In the genomic region with DNA sequence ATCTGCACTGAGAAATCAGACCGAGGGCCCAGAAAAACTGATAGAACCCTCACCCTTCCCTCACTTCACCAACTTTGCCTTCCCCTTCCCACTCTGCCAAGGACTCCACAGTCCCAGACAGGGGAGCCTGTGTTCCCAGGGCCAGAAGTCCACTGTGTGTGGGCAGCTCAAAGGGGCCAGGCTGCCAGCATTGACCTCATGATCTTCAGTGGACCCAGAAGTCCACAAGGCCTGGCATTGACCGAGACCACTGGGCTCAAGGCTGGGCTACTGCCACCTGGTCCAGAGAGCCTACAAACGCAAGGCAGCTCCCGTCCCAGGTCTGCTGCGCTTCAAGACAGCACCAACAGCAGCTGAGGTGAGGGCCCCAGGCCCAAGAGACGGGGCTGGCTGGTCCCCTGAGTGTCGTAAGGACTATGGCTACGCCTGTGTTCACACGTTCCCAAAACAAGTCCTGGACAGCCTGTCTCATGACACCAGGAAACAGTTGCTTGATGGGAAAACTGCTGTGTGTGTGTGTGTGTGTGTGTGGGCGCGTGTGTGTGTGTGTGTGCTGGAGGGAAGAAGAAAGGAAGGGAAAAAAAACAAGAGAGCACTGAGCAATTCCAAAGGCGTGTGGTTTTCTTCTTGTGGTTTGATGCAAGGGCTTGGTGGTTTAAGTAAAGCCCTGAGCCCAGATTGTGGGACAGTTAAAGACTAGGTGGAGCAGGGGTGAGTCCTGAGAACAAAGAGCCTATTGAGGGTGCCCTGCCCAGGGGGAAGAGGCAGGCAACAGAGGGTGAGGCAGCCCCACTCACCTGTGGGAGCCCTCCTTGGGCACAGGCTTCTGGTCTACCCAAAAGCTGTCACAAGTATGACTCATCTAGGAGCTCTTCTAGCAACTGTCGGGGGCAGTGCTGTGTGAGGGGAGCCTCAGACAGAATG, we compare ENCODE assay signal across 9 cellular contexts. TPM values are rescaled to one million over a fixed set of nuclear protein-coding genes. Genes with fewer than 3 reads are reported as not detected.
DNase-seq lines count a peak whose midpoint lies in the region; ATAC-seq and TF ChIP-seq lines count a peak whose summit lies in the region.
"Had no signal": no experiment of that assay in that cellular context is flagged by ENCODE, and none has a peak within 500 bp of the region (broad histone marks: within the 10 kb centered on the region; RNA-seq: fewer than 3 reads in every experiment).

No MANE protein-coding gene starts in this region.

- no peaks in the 10 kb centered on the region for H3K36me3 Mint-ChIP-seq in HFFc6 (ENCODE audit: low read depth)
- no peaks in the 10 kb centered on the region for H3K36me3 Mint-ChIP-seq in activated CD4-positive, alpha-beta T cell treated with anti-CD3 and anti-CD28 coated beads, Interleukin-2, amount 10 ng/mL, durations not matched to agents 24 days and 14 days (ENCODE audit: low read depth)
- H3K36me3 Mint-ChIP-seq in effector memory CD8-positive, alpha-beta T cell (ENCODE audit: insufficient read depth): peaks cover 3% of the 10 kb centered on the region
- H3K36me3 Mint-ChIP-seq: memory B cell had no signal

- H3K4me1 Mint-ChIP-seq in HFFc6 (ENCODE audit: low read depth): peaks cover 19% of the 10 kb centered on the region
- H3K4me1 Mint-ChIP-seq in activated CD4-positive, alpha-beta T cell treated with anti-CD3 and anti-CD28 coated beads, Interleukin-2, amount 10 ng/mL, durations not matched to agents 24 days and 14 days: peaks cover 6% of the 10 kb centered on the region
- peaks cover 3 to 15% of the 10 kb centered on the region in 2 donors for H3K4me1 Mint-ChIP-seq in effector memory CD8-positive, alpha-beta T cell (ENCODE audit: low read depth in 2 of 2)
- H3K4me1 Mint-ChIP-seq: memory B cell had no signal

- TF ChIP-seq CTCF in HFFc6 (IDR thresholded peaks at IDR 0.05): no peak

- no peaks in the 10 kb centered on the region for H3K9me3 Mint-ChIP-seq in HFFc6
- no peaks in the 10 kb centered on the region for H3K9me3 Mint-ChIP-seq in activated CD4-positive, alpha-beta T cell treated with anti-CD3 and anti-CD28 coated beads, Interleukin-2, amount 10 ng/mL, durations not matched to agents 24 days and 14 days
- H3K9me3 Mint-ChIP-seq in effector memory CD8-positive, alpha-beta T cell: no peaks in the 10 kb centered on the region
- H3K9me3 Mint-ChIP-seq: memory B cell had no signal

- peak; percentile 77 for ATAC-seq in effector memory CD8-positive, alpha-beta T cell (replicated peaks)
- ATAC-seq in HG02678 (IDR thresholded peaks at IDR 0.05; ENCODE audit: unreplicated experiment): no peak

- DNase-seq in HFFc6 (peak; percentile 68), NCI-H510A treated with DMSO at 0.1 percent for 48 hours (lab: John Stamatoyannopoulos, UW) (no peak), posterior vena cava (ENCODE audit: low spot score) (no peak), NCI-H2171 (lab: John Stamatoyannopoulos, UW) (no peak)
- DNase-seq in activated CD4-positive, alpha-beta T cell treated with anti-CD3 and anti-CD28 coated beads, Interleukin-2, amount 10 ng/mL, durations not matched to agents 24 days and 14 days: peak; percentile 75
- peak in 2 of 3 experiments; percentile 10 to 18 for DNase-seq in effector memory CD8-positive, alpha-beta T cell
- peak; percentile 50 for DNase-seq in stimulated activated CD4-positive, alpha-beta T cell treated with anti-CD3 and anti-CD28 coated beads, Interleukin-15, amount 100 ng/mL, for 24 hours

- intact Hi-C loops in activated CD4-positive, alpha-beta T cell treated with anti-CD3 and anti-CD28 coated beads, Interleukin-2, amount 10 ng/mL, durations not matched to agents 24 days and 14 days (cut with micrococcal nuclease): no loop called here
- intact Hi-C loops in posterior vena cava (cut with DNase I): loop anchor here in 1 of 2 donors (10.0 kb wide), 1 partner anchor 311 kb away; no protein-coding TSS in a partner anchor

- H3K27me3 Mint-ChIP-seq in HFFc6 (ENCODE audit: insufficient read depth): peaks cover 21% of the 10 kb centered on the region
- peaks cover 53% of the 10 kb centered on the region for H3K27me3 Mint-ChIP-seq in activated CD4-positive, alpha-beta T cell treated with anti-CD3 and anti-CD28 coated beads, Interleukin-2, amount 10 ng/mL, durations not matched to agents 24 days and 14 days
- peaks cover 16 to 20% of the 10 kb centered on the region in 2 donors for H3K27me3 Mint-ChIP-seq in effector memory CD8-positive, alpha-beta T cell

- no peak overlapping the region for H3K27ac Mint-ChIP-seq in HFFc6
- peak overlapping the region; percentile 75 for H3K27ac Mint-ChIP-seq in activated CD4-positive, alpha-beta T cell treated with anti-CD3 and anti-CD28 coated beads, Interleukin-2, amount 10 ng/mL, durations not matched to agents 24 days and 14 days
- H3K27ac Mint-ChIP-seq in effector memory CD8-positive, alpha-beta T cell: no peak overlapping the region
- H3K27ac Mint-ChIP-seq: memory B cell had no signal

- H3K4me3 Mint-ChIP-seq in HFFc6: no peak overlapping the region
- no peak overlapping the region for H3K4me3 Mint-ChIP-seq in activated CD4-positive, alpha-beta T cell treated with anti-CD3 and anti-CD28 coated beads, Interleukin-2, amount 10 ng/mL, durations not matched to agents 24 days and 14 days
- peak overlapping the region in 1 of 2 donors; percentile 17 for H3K4me3 Mint-ChIP-seq in effector memory CD8-positive, alpha-beta T cell
- H3K4me3 Mint-ChIP-seq: memory B cell had no signal

RNA-seq across cellular contexts. Expression of a gene that starts 46.6 kb away (rescaled TPM):
- not detected for total RNA-seq in HFFc6 (2021; fragmentation: NEBNext Ultra II Directional; extraction: Animal tissue kit (Norgen Biotek cat#: 25700))
- 0.56 and 0.64 TPM in 2 replicates for total RNA-seq in activated CD4-positive, alpha-beta T cell treated with anti-CD3 and anti-CD28 coated beads, Interleukin-2, amount 10 ng/mL, durations not matched to agents 24 days and 14 days
- 10 to 100 TPM; 11.0 to 14.8 TPM for total RNA-seq in posterior vena cava

Comparison
In these comparisons a context has a peak if more than half of its experiments do, and no peak if none do; other contexts are left out.
1. DNase-seq: peak in HFFc6 (single experiment), activated CD4-positive, alpha-beta T cell treated with anti-CD3 and anti-CD28 coated beads, Interleukin-2, amount 10 ng/mL, durations not matched to agents 24 days and 14 days (single experiment), effector memory CD8-positive, alpha-beta T cell (2 of 3) and stimulated activated CD4-positive, alpha-beta T cell treated with anti-CD3 and anti-CD28 coated beads, Interleukin-15, amount 100 ng/mL, for 24 hours (single experiment); none in NCI-H510A treated with DMSO at 0.1 percent for 48 hours (single experiment), posterior vena cava (single experiment) and NCI-H2171 (single experiment).